Comparison of ENCODE assay signal across 16 cellular contexts in the genomic region with DNA sequence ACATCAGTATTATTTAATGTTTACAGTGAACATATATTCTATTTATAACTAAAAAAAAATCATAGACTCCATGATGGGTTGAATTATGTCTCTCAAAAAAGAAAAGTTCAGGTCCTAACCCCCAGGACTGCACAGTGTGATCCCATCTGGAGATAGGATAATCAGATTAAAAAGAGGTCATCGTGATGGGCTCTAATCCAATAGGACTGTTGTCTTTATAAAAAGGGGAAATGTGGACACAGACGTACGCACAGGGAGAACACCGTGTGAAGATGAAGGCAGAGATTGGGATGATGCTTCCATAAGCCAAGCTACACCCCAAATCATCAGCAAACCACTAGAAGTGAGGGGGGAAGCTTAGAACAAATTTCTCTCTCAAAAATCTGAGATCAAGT.
A peak's percentile ranks its signal among the peaks of the same experiment; 100 is the strongest.
DNase-seq lines count a peak whose midpoint lies in the region; ATAC-seq, FAIRE-seq and TF ChIP-seq lines count a peak whose summit lies in the region.
"Had no signal": no experiment of that assay in that cellular context is flagged by ENCODE, and none has a peak within 500 bp of the region (broad histone marks: within the 10 kb centered on the region; RNA-seq: fewer than 3 reads in every experiment).

No MANE protein-coding gene starts in this region.

- H3K9me2 ChIP-seq in PC-3 (replicated peaks; ENCODE audit: low read length): no peaks in the 10 kb centered on the region

- H3K27me3 Mint-ChIP-seq in activated T-helper 17 cell treated with anti-CD3 and anti-CD28 coated beads, Interleukin-2, amount 50 U/mL, for 72 hours: no peaks in the 10 kb centered on the region
- H3K27me3 Mint-ChIP-seq: CD4-positive, alpha-beta T cell had no signal

- POLR2A ChIA-PET in K562 (lab: Yijun Ruan, JAX): interaction anchor here (0.6 to 1.5 kb wide), 2 partner anchors 22 to 1446 kb away, joined by 3 to 6 read pairs; no protein-coding TSS in a partner anchor
- POLR2A ChIA-PET in PC-3 (lab: Charles Lee; ENCODE audit: unreplicated experiment): no interaction called here

- peaks cover 3% of the 10 kb centered on the region for H3F3A ChIP-seq in PC-3 (ENCODE audit: low read length, unreplicated experiment)

- H4K20me1 ChIP-seq in K562 (replicated peaks; ENCODE audit: control insufficient read depth, insufficient read depth, low read length) (no peaks in the 10 kb centered on the region), PC-3 (ENCODE audit: low read length) (no peaks in the 10 kb centered on the region)

- H3K79me2 ChIP-seq in K562 (ENCODE audit: control insufficient read depth, insufficient read depth, low read length) (peaks cover 31% of the 10 kb centered on the region), parathyroid adenoma (no peaks in the 10 kb centered on the region), PC-3 (ENCODE audit: low read length) (no peaks in the 10 kb centered on the region)

- H3K9me3 Mint-ChIP-seq in activated T-helper 17 cell treated with anti-CD3 and anti-CD28 coated beads, Interleukin-2, amount 50 U/mL, for 72 hours: no peaks in the 10 kb centered on the region
- H3K9me3 Mint-ChIP-seq: CD4-positive, alpha-beta T cell; GM23338 had no signal

- peak overlapping the region; percentile 96; the same call in 1 of the 3 replicates for H3K27ac ChIP-seq in K562 (ENCODE audit: extremely low read depth, low read depth, low read length)
- no peak overlapping the region for H3K27ac ChIP-seq in parathyroid adenoma
- H3K27ac ChIP-seq in left lung: no peak overlapping the region
- H3K27ac ChIP-seq in PC-3 (ENCODE audit: low read length): no peak overlapping the region
- H3K27ac ChIP-seq: A549 had no signal

- peaks cover 5% of the 10 kb centered on the region for H3K4me1 Mint-ChIP-seq in activated T-helper 17 cell treated with anti-CD3 and anti-CD28 coated beads, Interleukin-2, amount 50 U/mL, for 72 hours

- H3K9me3 ChIP-seq in K562 (replicated peaks; ENCODE audit: control insufficient read depth, insufficient read depth, low read depth, low read length): no peaks in the 10 kb centered on the region
- H3K9me3 ChIP-seq in parathyroid adenoma (ENCODE audit: control insufficient read depth, low read length): no peaks in the 10 kb centered on the region
- no peaks in the 10 kb centered on the region for H3K9me3 ChIP-seq in left lung
- H3K9me3 ChIP-seq in PC-3 (ENCODE audit: low read length): no peaks in the 10 kb centered on the region
- H3K9me3 ChIP-seq: A549 had no signal

- H3K9ac ChIP-seq in K562 (ENCODE audit: insufficient read depth in 1 of 2, low read depth in 2 of 2, low read length in 2 of 2): peak overlapping the region in 1 of 2 experiments; percentile 76; a peak in 2 of 4 replicates
- H3K9ac ChIP-seq in parathyroid adenoma: no peak overlapping the region
- no peak overlapping the region for H3K9ac ChIP-seq in PC-3 (ENCODE audit: low read length)

- no peak overlapping the region for H3K4me3 ChIP-seq in K562
- no peak overlapping the region for H3K4me3 ChIP-seq in parathyroid adenoma (ENCODE audit: low read depth, low read length)
- H3K4me3 ChIP-seq in left lung: no peak overlapping the region
- no peak overlapping the region for H3K4me3 ChIP-seq in PC-3 (ENCODE audit: low read length)
- H3K4me3 ChIP-seq: A549, GM23338 had no signal

- no peak for TF ChIP-seq RAD21 in K562 (CRISPR knock-in tag; conservative IDR thresholded peaks at IDR 0.05 in 1 of 2, IDR thresholded peaks at IDR 0.05 in 1 of 2)

- no peak for TF ChIP-seq POLR2A in K562 (conservative IDR thresholded peaks at IDR 0.05)

- no peak overlapping the region for H3K27ac Mint-ChIP-seq in activated T-helper 17 cell treated with anti-CD3 and anti-CD28 coated beads, Interleukin-2, amount 50 U/mL, for 72 hours
- H3K27ac Mint-ChIP-seq: CD4-positive, alpha-beta T cell; GM23338 had no signal

- no peak; the same call in 1 of the 2 replicates for TF ChIP-seq EP300 in K562 (IDR thresholded peaks at IDR 0.05; ENCODE audit: low read length)

- WGBS in K562 (ENCODE audit: insufficient coverage, low coverage, missing lambda C conversion rate): 33% methylated on average over 4 of the region's 4 CpGs

- H3K4me2 ChIP-seq in K562 (ENCODE audit: insufficient read depth, low read length): no peak overlapping the region
- no peak overlapping the region for H3K4me2 ChIP-seq in parathyroid adenoma (ENCODE audit: low read length)
- H3K4me2 ChIP-seq in PC-3 (ENCODE audit: low read length): no peak overlapping the region
- H3K4me2 ChIP-seq: A549, GM23338 had no signal

- ATAC-seq in K562: no peak
- ATAC-seq in left lung: no peak
- no peak for ATAC-seq in activated T-helper 17 cell treated with anti-CD3 and anti-CD28 coated beads, Interleukin-2, amount 50 U/mL, for 72 hours (replicated peaks)
- no peak for ATAC-seq in PC-3
- ATAC-seq: A549, HepG2 had no signal

- 0 out of 3 replicates have a peak, but pooled peaks cover 3% of the 10 kb centered on the region for H3K36me3 ChIP-seq in K562 (ENCODE audit: control insufficient read depth, insufficient read depth, low read length)
- H3K36me3 ChIP-seq in parathyroid adenoma (ENCODE audit: control insufficient read depth, insufficient read depth, low read length): no peaks in the 10 kb centered on the region
- H3K36me3 ChIP-seq in left lung: no peaks in the 10 kb centered on the region
- no peaks in the 10 kb centered on the region for H3K36me3 ChIP-seq in PC-3 (ENCODE audit: low read depth, low read length)

- DNase-seq in NCI-H82 (lab: John Stamatoyannopoulos, UW): peak; percentile 64
- DNase-seq in K562 (ENCODE audit: extremely low read depth in 1 of 4, low spot score in 3 of 4): no peak
- no peak for DNase-seq in left lung
- no peak for DNase-seq in PC-3
- DNase-seq: AML-193; CD4-positive, alpha-beta T cell; DMS153; DMS79; GDM1; HCEC 1CT had no signal

- in situ Hi-C loops in K562 (cut with MboI): no loop called here

- intact Hi-C loops in K562 (cut with micrococcal nuclease) (no loop called here), left lung (cut with DNase I) (no loop called here), PC-3 (cut with micrococcal nuclease) (no loop called here)

- BruUV-seq in K562 (replicated peaks; lab: Mats Ljungman, UMichigan) (no TSS peak), PC-3 (replicated peaks; lab: Mats Ljungman, UMichigan) (no TSS peak)

- no peaks in the 10 kb centered on the region for H3K9me1 ChIP-seq in K562 (ENCODE audit: control insufficient read depth, insufficient read depth, low read length)

- FAIRE-seq in K562 (lab: Jason Lieb, UNC): no peak
- FAIRE-seq: A549, H54, HepG2 had no signal

- no peak overlapping the region for H3K4me3 Mint-ChIP-seq in activated T-helper 17 cell treated with anti-CD3 and anti-CD28 coated beads, Interleukin-2, amount 50 U/mL, for 72 hours
- H3K4me3 Mint-ChIP-seq: CD4-positive, alpha-beta T cell; GM23338 had no signal

- H3K4me1 ChIP-seq in K562 (replicated peaks in 1 of 2; ENCODE audit: control insufficient read depth in 2 of 2, insufficient read depth in 2 of 2, low read length in 2 of 2) (peaks cover 6 to 66% of the 10 kb centered on the region in 2 experiments; a peak in 4 of 5 replicates), parathyroid adenoma (peaks cover 23% of the 10 kb centered on the region), left lung (peaks cover 5 to 36% of the 10 kb centered on the region in 2 donors), PC-3 (ENCODE audit: insufficient read depth, low read length) (peaks cover 36% of the 10 kb centered on the region)

- TF ChIP-seq CTCF in K562 (IDR thresholded peaks at IDR 0.05 in 2 of 3, conservative IDR thresholded peaks at IDR 0.05 in 1 of 3; ENCODE audit: insufficient read depth in 2 of 3, low read depth in 1 of 3, low read length in 3 of 3) (no peak), parathyroid adenoma (IDR thresholded peaks at IDR 0.05) (no peak), left lung (IDR thresholded peaks at IDR 0.05) (no peak), PC-3 (conservative IDR thresholded peaks at IDR 0.05; ENCODE audit: low read depth, low read length) (no peak)

- H2AFZ ChIP-seq in K562 (ENCODE audit: low read depth, low read length) (peak overlapping the region; percentile 95), parathyroid adenoma (peak overlapping the region; percentile 12), PC-3 (ENCODE audit: low read length) (no peak overlapping the region)
- H2AFZ ChIP-seq: GM23338 had no signal

- H3K27me3 ChIP-seq in K562 (ENCODE audit: control insufficient read depth in 2 of 2, insufficient read depth in 2 of 2, low read length in 2 of 2) (no peaks in the 10 kb centered on the region), parathyroid adenoma (ENCODE audit: control insufficient read depth, insufficient read depth, low read length) (no peaks in the 10 kb centered on the region), left lung (no peaks in the 10 kb centered on the region), PC-3 (ENCODE audit: low read length) (no peaks in the 10 kb centered on the region)

- H3K36me3 Mint-ChIP-seq in activated T-helper 17 cell treated with anti-CD3 and anti-CD28 coated beads, Interleukin-2, amount 50 U/mL, for 72 hours (ENCODE audit: low read depth): no peaks in the 10 kb centered on the region

- CTCF ChIA-PET in K562 (lab: Yijun Ruan, JAX; ENCODE audit: low intra/inter-chr PET ratio): no interaction called here
- CTCF ChIA-PET in PC-3 (lab: Charles Lee): no interaction called here

TF ChIP-seq in K562, 482 proteins besides CTCF, POLR2A, EP300 and RAD21:
- TF ChIP-seq CEBPG (CRISPR knock-in tag; IDR thresholded peaks at IDR 0.05): no peak
- no peak for TF ChIP-seq CEBPG (tag; conservative IDR thresholded peaks at IDR 0.05 in 1 of 2, IDR thresholded peaks at IDR 0.05 in 1 of 2)
- no peak for TF ChIP-seq POLR2AphosphoS2 (IDR thresholded peaks at IDR 0.05; ENCODE audit: low read length)
- no peak for TF ChIP-seq NR2C1 (IDR thresholded peaks at IDR 0.05)
- peak; percentile 15; the same call in 1 of the 2 replicates for TF ChIP-seq NR2C1 (tag; IDR thresholded peaks at IDR 0.05)
- TF ChIP-seq, protein P1, sequence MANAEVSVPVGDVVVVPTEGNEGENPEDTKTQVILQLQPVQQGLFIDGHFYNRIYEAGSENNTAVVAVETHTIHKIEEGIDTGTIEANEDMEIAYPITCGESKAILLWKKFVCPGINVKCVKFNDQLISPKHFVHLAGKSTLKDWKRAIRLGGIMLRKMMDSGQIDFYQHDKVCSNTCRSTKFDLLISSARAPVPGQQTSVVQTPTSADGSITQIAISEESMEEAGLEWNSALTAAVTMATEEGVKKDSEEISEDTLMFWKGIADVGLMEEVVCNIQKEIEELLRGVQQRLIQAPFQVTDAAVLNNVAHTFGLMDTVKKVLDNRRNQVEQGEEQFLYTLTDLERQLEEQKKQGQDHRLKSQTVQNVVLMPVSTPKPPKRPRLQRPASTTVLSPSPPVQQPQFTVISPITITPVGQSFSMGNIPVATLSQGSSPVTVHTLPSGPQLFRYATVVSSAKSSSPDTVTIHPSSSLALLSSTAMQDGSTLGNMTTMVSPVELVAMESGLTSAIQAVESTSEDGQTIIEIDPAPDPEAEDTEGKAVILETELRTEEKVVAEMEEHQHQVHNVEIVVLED (CRISPR knock-in tag; IDR thresholded peaks at IDR 0.05): no peak
- 0 out of 2 replicates have a peak, but pooled peaks have one; percentile 38 for TF ChIP-seq SPI1 (IDR thresholded peaks at IDR 0.05; ENCODE audit: borderline replicate concordance, low read depth, low read length)
